Comparison of ENCODE assay signal across 8 cellular contexts in the genomic region with DNA sequence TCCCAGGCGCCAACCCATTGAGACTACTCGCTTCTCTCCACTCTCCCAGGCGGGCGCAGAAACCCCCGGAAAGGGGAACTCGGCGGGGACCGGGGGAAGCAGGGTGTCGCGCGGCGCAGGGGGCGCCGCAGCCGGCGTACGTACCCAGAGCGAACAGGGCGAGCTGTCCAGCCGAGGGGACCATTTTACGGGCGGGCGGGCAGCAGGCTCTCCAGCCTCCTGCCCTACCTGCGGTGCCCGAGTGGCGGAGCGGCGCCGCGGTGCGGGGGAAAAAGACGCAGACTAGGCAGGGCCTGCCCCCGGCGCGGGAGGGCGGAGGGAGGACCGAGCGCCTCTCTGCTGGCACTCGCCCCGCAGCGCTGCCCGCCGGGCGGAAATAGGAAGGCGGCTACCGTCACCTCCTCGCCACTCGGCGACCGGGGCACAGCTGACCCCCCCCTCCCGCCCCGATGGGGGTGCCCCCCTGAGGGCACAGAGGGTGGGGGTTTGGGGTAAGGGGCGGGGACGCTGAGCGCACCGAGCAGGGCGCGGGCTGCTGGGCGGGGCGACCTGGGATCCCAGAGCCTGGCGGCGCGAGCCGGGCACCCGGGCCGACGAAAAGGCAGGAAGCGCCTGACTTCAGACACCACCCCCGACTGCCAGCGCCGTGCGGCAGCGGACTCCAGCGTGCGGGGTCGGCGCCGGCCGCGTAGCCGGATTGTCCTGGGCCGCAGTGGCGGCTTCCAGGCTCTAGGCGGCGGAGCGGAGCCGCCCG.
DNase-seq lines count a peak whose midpoint lies in the region; ATAC-seq lines count a peak whose summit lies in the region.

TSS of gene TGFA (minus strand) at position 243 of the 754 bp plus-strand sequence. CDS start at position 184, 59 bp downstream.

- DNase-seq in SIG-M5 treated with dmso at 0.1 percent for 504 hours (lab: John Stamatoyannopoulos, UW; ENCODE audit: unreplicated experiment) = peak; percentile 61
- no peak for DNase-seq in SIG-M5 (lab: John Stamatoyannopoulos, UW)
- DNase-seq in NCI-H510A treated with DMSO at 0.1 percent for 48 hours (lab: John Stamatoyannopoulos, UW) = peak; percentile 82
- DNase-seq in activated CD4-positive, alpha-beta T cell treated with anti-CD3 and anti-CD28 coated beads, Interleukin-2, amount 50 U/mL, for 48 hours = peak; percentile 68 to 75
- DNase-seq in ecto neural progenitor cell (ENCODE audit: low spot score) = peak; percentile 90
- peak; percentile 80 for DNase-seq in medulla oblongata (ENCODE audit: extremely low spot score)
- peak; percentile 42 to 57 (median 51) for DNase-seq in stimulated activated CD4-positive, alpha-beta T cell treated with anti-CD3 and anti-CD28 coated beads, TNF-alpha, amount 100 ng/mL, for 48 hours (ENCODE audit: low read depth in 3 of 3)

- ATAC-seq in HG03135 (IDR thresholded peaks at IDR 0.05; ENCODE audit: unreplicated experiment) = peak; percentile 87
